Comparison of ENCODE assay signal across 9 cellular contexts in the genomic region with DNA sequence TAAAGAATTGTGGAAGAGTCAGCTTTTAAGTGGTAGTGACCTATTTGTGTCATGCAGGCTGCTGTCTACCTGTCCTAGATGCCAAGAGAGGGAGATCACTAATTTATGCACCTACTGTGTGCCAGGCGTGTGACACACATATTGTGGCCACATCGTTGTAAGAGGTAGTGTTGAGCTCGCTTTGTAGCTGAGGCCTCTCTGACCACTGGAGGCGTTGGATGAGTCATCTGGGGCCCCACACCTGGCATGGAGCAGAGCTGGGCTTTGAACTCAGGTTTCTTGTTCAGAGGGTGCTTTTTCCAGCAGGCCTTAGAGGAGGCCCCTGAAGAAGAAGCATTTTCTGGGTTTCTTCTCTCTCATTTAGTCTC. TPM values are rescaled to one million over a fixed set of nuclear protein-coding genes. Genes with fewer than 3 reads are reported as not detected.
DNase-seq lines count a peak whose midpoint lies in the region; ATAC-seq and TF ChIP-seq lines count a peak whose summit lies in the region.
"Had no signal": no experiment of that assay in that cellular context is flagged by ENCODE, and none has a peak within 500 bp of the region (broad histone marks: within the 10 kb centered on the region; RNA-seq: fewer than 3 reads in every experiment).

No MANE protein-coding gene starts in this region.

- H3K4me3 ChIP-seq in breast epithelium: no peak overlapping the region

- no peak overlapping the region for H3K4me3 Mint-ChIP-seq in MCF 10A (ENCODE audit: unreplicated experiment)
- H3K4me3 Mint-ChIP-seq: CD4-positive, alpha-beta T cell had no signal

- no peak overlapping the region for H3K27ac Mint-ChIP-seq in MCF 10A (ENCODE audit: low read depth, unreplicated experiment)
- H3K27ac Mint-ChIP-seq: CD4-positive, alpha-beta T cell had no signal

- no TSS peak for BruUV-seq in MCF 10A (replicated peaks; lab: Mats Ljungman, UMichigan)

- ATAC-seq in HG03196 (IDR thresholded peaks at IDR 0.05; ENCODE audit: unreplicated experiment): peak; percentile 71

- POLR2A ChIA-PET in MCF 10A (lab: Yijun Ruan, JAX): no interaction called here

- no peak for TF ChIP-seq POLR2A in breast epithelium (IDR thresholded peaks at IDR 0.05)

- no peaks in the 10 kb centered on the region for H3K9me3 Mint-ChIP-seq in MCF 10A (ENCODE audit: unreplicated experiment)
- H3K9me3 Mint-ChIP-seq: CD4-positive, alpha-beta T cell had no signal

- DNase-seq in MCF 10A (ENCODE audit: unreplicated experiment) (peak; percentile 69), breast epithelium (ENCODE audit: low spot score in 2 of 2) (no peak), NCI-H2029 (lab: John Stamatoyannopoulos, UW) (no peak), CD1c-positive myeloid dendritic cell (ENCODE audit: extremely low spot score) (no peak), NCI-H1694 (lab: John Stamatoyannopoulos, UW) (no peak)
- DNase-seq in activated naive CD4-positive, alpha-beta T cell treated with anti-CD3 and anti-CD28 coated beads, Interleukin-2, amount 50 U/mL, for 16 hours: peak; percentile 51
- DNase-seq in stimulated activated CD4-positive, alpha-beta T cell treated with anti-CD3 and anti-CD28 coated beads, Interleukin-1b, Interleukin-23, amount 100 ng/mL, for 48 hours: peak; percentile 84

- intact Hi-C loops in MCF 10A (cut with micrococcal nuclease) (no loop called here), breast epithelium (cut with DNase I; ENCODE audit: low total_unique reads) (no loop called here)

- peaks cover 41% of the 10 kb centered on the region for H3K4me1 Mint-ChIP-seq in MCF 10A (ENCODE audit: insufficient read depth, unreplicated experiment)

- no peaks in the 10 kb centered on the region for H3K27me3 ChIP-seq in breast epithelium

- H3K27ac ChIP-seq in breast epithelium: no peak overlapping the region

- H3K27me3 Mint-ChIP-seq in MCF 10A (ENCODE audit: insufficient read depth, unreplicated experiment): no peaks in the 10 kb centered on the region
- H3K27me3 Mint-ChIP-seq: CD4-positive, alpha-beta T cell had no signal

- peaks cover 7% of the 10 kb centered on the region for H3K36me3 Mint-ChIP-seq in MCF 10A (ENCODE audit: insufficient read depth, unreplicated experiment)

- H3K36me3 ChIP-seq in breast epithelium: no peaks in the 10 kb centered on the region

- no peaks in the 10 kb centered on the region for H3K9me3 ChIP-seq in breast epithelium

- CTCF ChIA-PET in MCF 10A (lab: Yijun Ruan, JAX): interaction anchor here (0.6 to 2.2 kb wide), 7 partner anchors 9 to 224 kb away, joined by 3 to 10 read pairs (median 6); no protein-coding TSS in a partner anchor

- no peaks in the 10 kb centered on the region for H3K4me1 ChIP-seq in breast epithelium

- TF ChIP-seq CTCF in MCF 10A (IDR thresholded peaks at IDR 0.05; ENCODE audit: unreplicated experiment) (no peak), breast epithelium (IDR thresholded peaks at IDR 0.05) (no peak)

RNA-seq across cellular contexts. Expression of a gene that starts 52.3 kb away (rescaled TPM):
- total RNA-seq in MCF 10A (2022) (0.44 and 0.54 TPM in 2 replicates), breast epithelium (10 to 100 TPM; 17.4 to 58.1 (median 30.1) TPM)

Comparison
In these comparisons a context has a peak if more than half of its experiments do, and no peak if none do; other contexts are left out.
1. DNase-seq: peak in MCF 10A (single experiment), activated naive CD4-positive, alpha-beta T cell treated with anti-CD3 and anti-CD28 coated beads, Interleukin-2, amount 50 U/mL, for 16 hours (single experiment) and stimulated activated CD4-positive, alpha-beta T cell treated with anti-CD3 and anti-CD28 coated beads, Interleukin-1b, Interleukin-23, amount 100 ng/mL, for 48 hours (single experiment); none in breast epithelium (0 of 2), NCI-H2029 (single experiment), CD1c-positive myeloid dendritic cell (single experiment) and NCI-H1694 (single experiment).
2. RNA of a gene that starts 52.3 kb away (total RNA-seq): 17.4 to 58.1 TPM in breast epithelium; 0.44 to 0.54 TPM in MCF 10A; every median in the first group is over 10 times any median in the second.